In genomic region chr10:98260752-98261151, GRCh38 we compare ENCODE assay signal across 14 cellular contexts. TPM values are rescaled to one million over a fixed set of nuclear protein-coding genes. Genes with fewer than 3 reads are reported as not detected.
"Had no signal": no experiment of that assay in that cellular context is flagged by ENCODE, and none has a peak within 500 bp of the region (broad histone marks: within the 10 kb centered on the region; RNA-seq: fewer than 3 reads in every experiment).

No MANE protein-coding gene starts in this region.

- H3K4me1 ChIP-seq: adrenal gland, pancreas had no signal

- ATAC-seq: activated CD4-positive, CD25-positive, alpha-beta regulatory T cell treated with anti-CD3 and anti-CD28 coated beads, Interleukin-2, amount 50 U/mL, for 24 hours; activated T-helper 17 cell treated with anti-CD3 and anti-CD28 coated beads, Interleukin-2, amount 50 U/mL, for 72 hours; stimulated activated naive B cell treated with anti-CD40 and anti-IgM and Interleukin-4, amounts not matched to agents 10 μg/mL and 1 μg/mL and 100 μg/mL, for 72 hours had no signal

- H3K36me3 ChIP-seq: adrenal gland, cardiac muscle cell, pancreas, transverse colon had no signal

- H3K27me3 Mint-ChIP-seq: stimulated activated naive B cell treated with anti-CD40 and anti-IgM and Interleukin-4, amounts not matched to agents 10 μg/mL and 1 μg/mL and 100 μg/mL, for 72 hours had no signal

- H3K27ac ChIP-seq: adrenal gland, cardiac muscle cell, transverse colon had no signal

- H3K4me1 Mint-ChIP-seq: activated naive CD4-positive, alpha-beta T cell treated with anti-CD3 and anti-CD28 coated beads, Interleukin-2, amount 10 ng/mL, durations not matched to agents 7 days and 5 days; activated T-helper 17 cell treated with anti-CD3 and anti-CD28 coated beads, Interleukin-2, amount 50 U/mL, for 72 hours had no signal

- H3K9me3 Mint-ChIP-seq: activated naive CD4-positive, alpha-beta T cell treated with anti-CD3 and anti-CD28 coated beads, Interleukin-2, amount 10 ng/mL, durations not matched to agents 7 days and 5 days; activated T-helper 17 cell treated with anti-CD3 and anti-CD28 coated beads, Interleukin-2, amount 50 U/mL, for 72 hours; nephron; stimulated activated naive B cell treated with anti-CD40 and anti-IgM and Interleukin-4, amounts not matched to agents 10 μg/mL and 1 μg/mL and 100 μg/mL, for 72 hours had no signal

- H3K4me3 Mint-ChIP-seq: activated naive CD4-positive, alpha-beta T cell treated with anti-CD3 and anti-CD28 coated beads, Interleukin-2, amount 10 ng/mL, durations not matched to agents 7 days and 5 days; activated T-helper 17 cell treated with anti-CD3 and anti-CD28 coated beads, Interleukin-2, amount 50 U/mL, for 72 hours; nephron; stimulated activated naive B cell treated with anti-CD40 and anti-IgM and Interleukin-4, amounts not matched to agents 10 μg/mL and 1 μg/mL and 100 μg/mL, for 72 hours had no signal

- H3K27me3 ChIP-seq: adrenal gland, cardiac muscle cell, pancreas had no signal

- H3K9me3 ChIP-seq: adrenal gland, pancreas, transverse colon had no signal

- H3K4me3 ChIP-seq: adrenal gland, cardiac muscle cell, pancreas, transverse colon had no signal

- H3K27ac Mint-ChIP-seq: activated naive CD4-positive, alpha-beta T cell treated with anti-CD3 and anti-CD28 coated beads, Interleukin-2, amount 10 ng/mL, durations not matched to agents 7 days and 5 days; activated T-helper 17 cell treated with anti-CD3 and anti-CD28 coated beads, Interleukin-2, amount 50 U/mL, for 72 hours; nephron; stimulated activated naive B cell treated with anti-CD40 and anti-IgM and Interleukin-4, amounts not matched to agents 10 μg/mL and 1 μg/mL and 100 μg/mL, for 72 hours had no signal

- DNase-seq: activated CD4-positive, alpha-beta T cell treated with anti-CD3 and anti-CD28 coated beads, Interleukin-2, amount 50 U/mL, for 1 hour; activated naive CD4-positive, alpha-beta T cell treated with anti-CD3 and anti-CD28 coated beads, Interleukin-2, amount 10 ng/mL, durations not matched to agents 7 days and 5 days; hippocampal formation; stimulated activated CD4-positive, alpha-beta T cell treated with anti-CD3 and anti-CD28 coated beads, Interleukin-2, amount 100 ng/mL, for 48 hours; stimulated activated naive B cell treated with anti-CD40 and anti-IgM and Interleukin-4, amounts not matched to agents 10 μg/mL and 1 μg/mL and 100 μg/mL, for 72 hours; SW 1271; transverse colon had no signal

- H3K36me3 Mint-ChIP-seq: activated naive CD4-positive, alpha-beta T cell treated with anti-CD3 and anti-CD28 coated beads, Interleukin-2, amount 10 ng/mL, durations not matched to agents 7 days and 5 days had no signal

RNA-seq across cellular contexts. Expression of gene LOXL4, which starts 7.2 kb away (rescaled TPM):
- total RNA-seq: activated T-helper 17 cell treated with anti-CD3 and anti-CD28 coated beads, Interleukin-2, amount 50 U/mL, for 72 hours; T-helper 2 cell treated with Interferon-gamma antibody and Interleukin-4, amounts not matched to agents 100 ng/mL and 5 ng/mL, for 36 hours had no signal
